Comparison of ENCODE assay signal across 9 cellular contexts in the genomic region with DNA sequence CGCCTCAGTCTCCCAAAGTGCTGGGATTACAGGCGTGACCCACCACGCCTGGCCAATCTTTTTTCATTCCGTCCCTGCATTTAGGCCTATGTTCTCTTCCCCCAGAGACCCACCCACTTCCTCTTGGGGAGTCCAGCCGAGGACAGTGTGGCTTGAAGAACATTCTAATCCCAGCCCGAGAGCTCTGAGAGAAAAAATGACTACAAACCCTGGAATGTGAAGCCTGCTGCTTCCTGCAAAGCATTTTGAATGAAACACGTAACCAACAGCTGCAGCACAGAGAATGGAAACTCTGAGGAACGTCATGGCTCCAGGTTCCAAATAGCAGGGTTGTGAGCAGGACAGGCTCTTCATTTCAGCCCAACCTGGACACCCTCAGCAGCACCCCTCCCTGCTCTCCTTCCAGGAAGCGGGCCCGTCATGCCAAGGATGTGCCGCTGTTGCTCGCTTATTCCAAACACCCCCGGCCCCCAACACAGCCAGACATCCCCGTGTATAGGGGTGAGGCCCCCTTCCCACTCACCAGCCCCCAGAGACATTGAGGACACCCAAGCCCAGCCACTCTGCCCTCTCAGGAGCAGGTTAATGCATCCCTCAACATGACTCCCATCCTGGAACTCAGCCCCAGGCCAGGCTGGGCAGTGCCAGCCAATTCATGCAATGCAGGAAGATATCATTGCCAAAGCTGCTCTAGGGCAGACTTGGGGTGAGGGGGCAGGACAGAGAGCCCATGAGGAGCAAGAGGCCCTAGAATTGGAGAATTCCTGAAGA.
DNase-seq lines count a peak whose midpoint lies in the region; ATAC-seq and TF ChIP-seq lines count a peak whose summit lies in the region.
"Had no signal": no experiment of that assay in that cellular context is flagged by ENCODE, and none has a peak within 500 bp of the region (broad histone marks: within the 10 kb centered on the region; RNA-seq: fewer than 3 reads in every experiment).

No MANE protein-coding gene starts in this region.

- H3F3A ChIP-seq in PC-9 (ENCODE audit: insufficient read depth, low read depth), result peaks cover 63% of the 10 kb centered on the region; the same call in 1 of the 2 replicates

- H3K4me1 ChIP-seq in PC-9 (replicated peaks; ENCODE audit: insufficient read depth) (peaks cover 68% of the 10 kb centered on the region), muscle layer of colon (ENCODE audit: insufficient read depth, low read length) (peaks cover 70% of the 10 kb centered on the region)

- H3K27ac ChIP-seq in PC-9, result peak overlapping the region; percentile 85
- H3K27ac ChIP-seq in muscle layer of colon (ENCODE audit: low read depth, low read length), result peak overlapping the region; percentile 92

- H3K9ac ChIP-seq in muscle layer of colon (ENCODE audit: low read length), result peak overlapping the region; percentile 49

- H2AFZ ChIP-seq in PC-9, result no peak overlapping the region

- no peaks in the 10 kb centered on the region for H4K20me1 ChIP-seq in PC-9 (ENCODE audit: insufficient read depth)

- intact Hi-C loops in PC-9 (cut with micrococcal nuclease; ENCODE audit: unreplicated experiment), result loop anchor here (1.0 to 5.0 kb wide), 9 partner anchors 11 to 140 kb away; a partner anchor contains a TSS

- in situ Hi-C loops in KBM-7 (cut with MboI; ENCODE audit: low pct_unique_long_range_greater_than_20kb, low sequenced_read_pairs), result no loop called here

- ATAC-seq in esophagus mucosa, result peak; percentile 87
- no peak for ATAC-seq in GM19328 (IDR thresholded peaks at IDR 0.05; ENCODE audit: unreplicated experiment)
- ATAC-seq in GM19395 (IDR thresholded peaks at IDR 0.05; ENCODE audit: unreplicated experiment), result no peak

- TSS peak; percentile 78 for BruUV-seq in PC-9 (replicated peaks; lab: Mats Ljungman, UMichigan)

- CTCF ChIA-PET in PC-9 (lab: Charles Lee), result no interaction called here

- H3K4me2 ChIP-seq in PC-9, result peak overlapping the region; percentile 60

- POLR2A ChIA-PET in PC-9 (lab: Charles Lee; ENCODE audit: unreplicated experiment), result interaction anchor here (0.5 to 0.7 kb wide), 4 partner anchors 34 to 276 kb away, joined by 5 to 11 read pairs (median 5); no protein-coding TSS in a partner anchor

- no peaks in the 10 kb centered on the region for H3K9me2 ChIP-seq in PC-9 (ENCODE audit: insufficient read depth)

- no peaks in the 10 kb centered on the region for H3K36me3 ChIP-seq in PC-9 (ENCODE audit: low read depth)
- H3K36me3 ChIP-seq in muscle layer of colon (ENCODE audit: insufficient read depth, low read length), result no peaks in the 10 kb centered on the region

- H3K27me3 ChIP-seq in PC-9 (ENCODE audit: insufficient read depth, low read depth) (no peaks in the 10 kb centered on the region), muscle layer of colon (ENCODE audit: control insufficient read depth in 1 of 2, insufficient read depth in 2 of 2, low read length in 2 of 2) (no peaks in the 10 kb centered on the region)

- H3K9me3 ChIP-seq in PC-9 (ENCODE audit: insufficient read depth, low read depth), result no peaks in the 10 kb centered on the region; the same call in 1 of the 2 replicates
- H3K9me3 ChIP-seq in muscle layer of colon (ENCODE audit: low read length), result no peaks in the 10 kb centered on the region

- no peak for TF ChIP-seq CTCF in PC-9 (conservative IDR thresholded peaks at IDR 0.05)

- DNase-seq in A172 (ENCODE audit: low spot score) (peak; percentile 99), PC-9 (peak; percentile 88 to 100), DMS153 treated with DMSO at 0.1 percent for 48 hours (lab: John Stamatoyannopoulos, UW; ENCODE audit: unreplicated experiment) (no peak), KBM-7 (no peak)
- DNase-seq: activated naive CD8-positive, alpha-beta T cell treated with anti-CD3 and anti-CD28 coated beads, Interleukin-2, amount 10 ng/mL, durations not matched to agents 7 days and 5 days had no signal

- no peaks in the 10 kb centered on the region for H3K79me2 ChIP-seq in PC-9 (ENCODE audit: low read depth)

- H3K4me3 ChIP-seq in PC-9, result no peak overlapping the region
- H3K4me3 ChIP-seq in muscle layer of colon (ENCODE audit: low read depth in 1 of 2, low read length in 2 of 2), result peak overlapping the region in 1 of 2 donors; percentile 16

Comparison
In these comparisons a context has a peak if more than half of its experiments do, and no peak if none do; other contexts are left out.
1. DNase-seq: peak in A172 (single experiment) and PC-9 (2 of 2); none in DMS153 treated with DMSO at 0.1 percent for 48 hours (single experiment) and KBM-7 (single experiment).